16 cellular contexts compared by ENCODE assay signal in genomic region chr9:131744715-131745201, GRCh38. TPM values are rescaled to one million over a fixed set of nuclear protein-coding genes. Genes with fewer than 3 reads are reported as not detected.
DNase-seq lines count a peak whose midpoint lies in the region; ATAC-seq and TF ChIP-seq lines count a peak whose summit lies in the region.
"Had no signal": no experiment of that assay in that cellular context is flagged by ENCODE, and none has a peak within 500 bp of the region (broad histone marks: within the 10 kb centered on the region; RNA-seq: fewer than 3 reads in every experiment).

No MANE protein-coding gene starts in this region.

- H3K9me3 ChIP-seq in HEK293 (ENCODE audit: control insufficient read depth, insufficient read depth, low read depth, low read length): no peaks in the 10 kb centered on the region
- no peaks in the 10 kb centered on the region for H3K9me3 ChIP-seq in body of pancreas
- H3K9me3 ChIP-seq: ovary had no signal

- H3K36me3 ChIP-seq in HEK293 (ENCODE audit: control insufficient read depth in 2 of 2, insufficient read depth in 1 of 2, low read length in 2 of 2): no peaks in the 10 kb centered on the region
- no peaks in the 10 kb centered on the region for H3K36me3 ChIP-seq in body of pancreas (replicated peaks in 1 of 2; ENCODE audit: insufficient read depth in 1 of 2, low read depth in 2 of 2)
- H3K36me3 ChIP-seq: cardiac muscle cell, ovary had no signal

- no peak for ATAC-seq in body of pancreas
- no peak for ATAC-seq in stimulated activated effector memory CD8-positive, alpha-beta T cell treated with anti-CD3 and anti-CD28 coated beads, Interleukin-12 subunit alpha, Interleukin-12 subunit beta, amount 100 ng/mL, for 72 hours
- no peak for ATAC-seq in natural killer cell treated with Interleukin-12 subunit alpha and Interleukin-12 subunit beta and Interleukin-15 and Interleukin-18, amount 100 ng/mL, for 72 hours

- intact Hi-C loops in body of pancreas (cut with DNase I): loop anchor here (5.0 kb wide), 1 partner anchor 152 kb away; no protein-coding TSS in a partner anchor

- no peak overlapping the region for H3K27ac ChIP-seq in HEK293 (ENCODE audit: extremely low read depth, low read depth, low read length)
- peak overlapping the region; percentile 72 to 84 (median 82) for H3K27ac ChIP-seq in body of pancreas
- H3K27ac ChIP-seq: cardiac muscle cell, ovary had no signal

- no peak for TF ChIP-seq CTCF in HEK293 (tag by site-specific recombination; IDR thresholded peaks at IDR 0.05)
- no peak for TF ChIP-seq CTCF in body of pancreas (IDR thresholded peaks at IDR 0.05)

- peak overlapping the region; percentile 79 for H3K27ac Mint-ChIP-seq in activated T-cell treated with anti-CD3 and anti-CD28 coated beads, Interleukin-2, amount 50 U/mL, for 24 hours
- peak overlapping the region; percentile 81 for H3K27ac Mint-ChIP-seq in stimulated activated effector memory CD8-positive, alpha-beta T cell treated with anti-CD3 and anti-CD28 coated beads, Interleukin-12 subunit alpha, Interleukin-12 subunit beta, amount 100 ng/mL, for 72 hours
- peak overlapping the region in 1 of 2 donors; percentile 38 for H3K27ac Mint-ChIP-seq in natural killer cell treated with Interleukin-12 subunit alpha and Interleukin-12 subunit beta and Interleukin-15 and Interleukin-18, amount 100 ng/mL, for 72 hours
- H3K27ac Mint-ChIP-seq: endodermal cell had no signal

- CTCF ChIA-PET in HEK293 (lab: Yijun Ruan, JAX): interaction anchor here (0.6 to 9.6 kb wide), 14 partner anchors 9 to 509 kb away, joined by 3 to 193 read pairs (median 3); no protein-coding TSS in a partner anchor

- no peak for DNase-seq in activated T-cell treated with anti-CD3 and anti-CD28 coated beads, Interleukin-2, amount 50 U/mL, for 24 hours
- no peak for DNase-seq in activated T-cell treated with anti-CD3 and anti-CD28 coated beads, Interleukin-2, amount 50 U/mL, for 1 hour
- DNase-seq in body of pancreas (peak in 1 of 4 donors; percentile 21), NCI-H446 (lab: John Stamatoyannopoulos, UW) (no peak), NCI-H1092 (lab: John Stamatoyannopoulos, UW) (no peak)
- DNase-seq in stimulated activated effector memory CD8-positive, alpha-beta T cell treated with anti-CD3 and anti-CD28 coated beads, Interleukin-12 subunit alpha, Interleukin-12 subunit beta, amount 100 ng/mL, for 72 hours (ENCODE audit: low spot score in 2 of 2): no peak
- DNase-seq in natural killer cell treated with Interleukin-12 subunit alpha and Interleukin-12 subunit beta and Interleukin-15 and Interleukin-18, amount 100 ng/mL, for 72 hours (ENCODE audit: low spot score): no peak
- DNase-seq: ACHN, DMS 273 treated with DMSO at 0.1 percent for 48 hours, endodermal cell, KG1, NCI-H1417 treated with DMSO at 0.1 percent for 48 hours, ovary, Right ventricle myocardium superior had no signal

- no peaks in the 10 kb centered on the region for H3K27me3 ChIP-seq in body of pancreas
- H3K27me3 ChIP-seq: cardiac muscle cell, ovary had no signal

- H3K4me1 Mint-ChIP-seq in activated T-cell treated with anti-CD3 and anti-CD28 coated beads, Interleukin-2, amount 50 U/mL, for 24 hours (ENCODE audit: low read depth): peaks cover 49% of the 10 kb centered on the region
- peaks cover 28% of the 10 kb centered on the region for H3K4me1 Mint-ChIP-seq in stimulated activated effector memory CD8-positive, alpha-beta T cell treated with anti-CD3 and anti-CD28 coated beads, Interleukin-12 subunit alpha, Interleukin-12 subunit beta, amount 100 ng/mL, for 72 hours
- H3K4me1 Mint-ChIP-seq in natural killer cell treated with Interleukin-12 subunit alpha and Interleukin-12 subunit beta and Interleukin-15 and Interleukin-18, amount 100 ng/mL, for 72 hours (ENCODE audit: low read depth in 2 of 2): peaks cover 4 to 12% of the 10 kb centered on the region in 2 donors
- H3K4me1 Mint-ChIP-seq: endodermal cell had no signal

- peak in 1 of 3 donors; percentile 8 for TF ChIP-seq POLR2A in body of pancreas (IDR thresholded peaks at IDR 0.05)

- H3K4me3 ChIP-seq in HEK293 (ENCODE audit: low read depth, low read length): no peak overlapping the region
- no peak overlapping the region for H3K4me3 ChIP-seq in body of pancreas
- H3K4me3 ChIP-seq: cardiac muscle cell, ovary had no signal

- H3K4me3 Mint-ChIP-seq in activated T-cell treated with anti-CD3 and anti-CD28 coated beads, Interleukin-2, amount 50 U/mL, for 24 hours: no peak overlapping the region
- peak overlapping the region; percentile 30 for H3K4me3 Mint-ChIP-seq in stimulated activated effector memory CD8-positive, alpha-beta T cell treated with anti-CD3 and anti-CD28 coated beads, Interleukin-12 subunit alpha, Interleukin-12 subunit beta, amount 100 ng/mL, for 72 hours
- H3K4me3 Mint-ChIP-seq in natural killer cell treated with Interleukin-12 subunit alpha and Interleukin-12 subunit beta and Interleukin-15 and Interleukin-18, amount 100 ng/mL, for 72 hours: no peak overlapping the region
- H3K4me3 Mint-ChIP-seq: endodermal cell had no signal

- H3K4me1 ChIP-seq in HEK293 (ENCODE audit: control insufficient read depth, insufficient read depth, low read length): no peaks in the 10 kb centered on the region
- H3K4me1 ChIP-seq in body of pancreas: peaks cover 20% of the 10 kb centered on the region

- POLR2A ChIA-PET in HEK293 (lab: Yijun Ruan, JAX): no interaction called here

- H3K36me3 Mint-ChIP-seq in activated T-cell treated with anti-CD3 and anti-CD28 coated beads, Interleukin-2, amount 50 U/mL, for 24 hours (ENCODE audit: low read depth): no peaks in the 10 kb centered on the region
- peaks cover 7% of the 10 kb centered on the region for H3K36me3 Mint-ChIP-seq in stimulated activated effector memory CD8-positive, alpha-beta T cell treated with anti-CD3 and anti-CD28 coated beads, Interleukin-12 subunit alpha, Interleukin-12 subunit beta, amount 100 ng/mL, for 72 hours
- no peaks in the 10 kb centered on the region for H3K36me3 Mint-ChIP-seq in natural killer cell treated with Interleukin-12 subunit alpha and Interleukin-12 subunit beta and Interleukin-15 and Interleukin-18, amount 100 ng/mL, for 72 hours

- no peaks in the 10 kb centered on the region for H3K9me3 Mint-ChIP-seq in activated T-cell treated with anti-CD3 and anti-CD28 coated beads, Interleukin-2, amount 50 U/mL, for 24 hours
- no peaks in the 10 kb centered on the region for H3K9me3 Mint-ChIP-seq in stimulated activated effector memory CD8-positive, alpha-beta T cell treated with anti-CD3 and anti-CD28 coated beads, Interleukin-12 subunit alpha, Interleukin-12 subunit beta, amount 100 ng/mL, for 72 hours
- H3K9me3 Mint-ChIP-seq in natural killer cell treated with Interleukin-12 subunit alpha and Interleukin-12 subunit beta and Interleukin-15 and Interleukin-18, amount 100 ng/mL, for 72 hours: no peaks in the 10 kb centered on the region

- 37 to 43% methylated on average over 8 of the region's 8 CpGs for WGBS in body of pancreas, 2 donors

- no peaks in the 10 kb centered on the region for H3K27me3 Mint-ChIP-seq in activated T-cell treated with anti-CD3 and anti-CD28 coated beads, Interleukin-2, amount 50 U/mL, for 24 hours
- no peaks in the 10 kb centered on the region for H3K27me3 Mint-ChIP-seq in natural killer cell treated with Interleukin-12 subunit alpha and Interleukin-12 subunit beta and Interleukin-15 and Interleukin-18, amount 100 ng/mL, for 72 hours

TF ChIP-seq in HEK293, 187 proteins besides CTCF, POLR2A, EP300 and RAD21:
- TF ChIP-seq, protein P1, sequence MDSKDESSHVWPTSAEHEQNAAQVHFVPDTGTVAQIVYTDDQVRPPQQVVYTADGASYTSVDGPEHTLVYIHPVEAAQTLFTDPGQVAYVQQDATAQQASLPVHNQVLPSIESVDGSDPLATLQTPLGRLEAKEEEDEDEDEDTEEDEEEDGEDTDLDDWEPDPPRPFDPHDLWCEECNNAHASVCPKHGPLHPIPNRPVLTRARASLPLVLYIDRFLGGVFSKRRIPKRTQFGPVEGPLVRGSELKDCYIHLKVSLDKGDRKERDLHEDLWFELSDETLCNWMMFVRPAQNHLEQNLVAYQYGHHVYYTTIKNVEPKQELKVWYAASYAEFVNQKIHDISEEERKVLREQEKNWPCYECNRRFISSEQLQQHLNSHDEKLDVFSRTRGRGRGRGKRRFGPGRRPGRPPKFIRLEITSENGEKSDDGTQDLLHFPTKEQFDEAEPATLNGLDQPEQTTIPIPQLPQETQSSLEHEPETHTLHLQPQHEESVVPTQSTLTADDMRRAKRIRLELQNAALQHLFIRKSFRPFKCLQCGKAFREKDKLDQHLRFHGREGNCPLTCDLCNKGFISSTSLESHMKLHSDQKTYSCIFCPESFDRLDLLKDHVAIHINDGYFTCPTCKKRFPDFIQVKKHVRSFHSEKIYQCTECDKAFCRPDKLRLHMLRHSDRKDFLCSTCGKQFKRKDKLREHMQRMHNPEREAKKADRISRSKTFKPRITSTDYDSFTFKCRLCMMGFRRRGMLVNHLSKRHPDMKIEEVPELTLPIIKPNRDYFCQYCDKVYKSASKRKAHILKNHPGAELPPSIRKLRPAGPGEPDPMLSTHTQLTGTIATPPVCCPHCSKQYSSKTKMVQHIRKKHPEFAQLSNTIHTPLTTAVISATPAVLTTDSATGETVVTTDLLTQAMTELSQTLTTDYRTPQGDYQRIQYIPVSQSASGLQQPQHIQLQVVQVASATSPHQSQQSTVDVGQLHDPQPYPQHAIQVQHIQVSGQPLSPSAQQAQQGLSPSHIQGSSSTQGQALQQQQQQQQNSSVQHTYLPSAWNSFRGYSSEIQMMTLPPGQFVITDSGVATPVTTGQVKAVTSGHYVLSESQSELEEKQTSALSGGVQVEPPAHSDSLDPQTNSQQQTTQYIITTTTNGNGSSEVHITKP (tag by site-specific recombination; IDR thresholded peaks at IDR 0.05): peak; percentile 86
- TF ChIP-seq ZNF629 (tag by site-specific recombination; IDR thresholded peaks at IDR 0.05): no peak

RNA-seq across cellular contexts. Expression of gene RAPGEF1, which starts 4.9 kb away (rescaled TPM):
- 10 to 100 TPM; 30.1 to 70.5 TPM for total RNA-seq in body of pancreas
- total RNA-seq in natural killer cell treated with Interleukin-12 subunit alpha and Interleukin-12 subunit beta and Interleukin-15 and Interleukin-18, amount 100 ng/mL, for 72 hours: 100 to 1,000 TPM; 109 to 215 TPM
